Comparison of ENCODE assay signal across 20 cellular contexts in the genomic region with DNA sequence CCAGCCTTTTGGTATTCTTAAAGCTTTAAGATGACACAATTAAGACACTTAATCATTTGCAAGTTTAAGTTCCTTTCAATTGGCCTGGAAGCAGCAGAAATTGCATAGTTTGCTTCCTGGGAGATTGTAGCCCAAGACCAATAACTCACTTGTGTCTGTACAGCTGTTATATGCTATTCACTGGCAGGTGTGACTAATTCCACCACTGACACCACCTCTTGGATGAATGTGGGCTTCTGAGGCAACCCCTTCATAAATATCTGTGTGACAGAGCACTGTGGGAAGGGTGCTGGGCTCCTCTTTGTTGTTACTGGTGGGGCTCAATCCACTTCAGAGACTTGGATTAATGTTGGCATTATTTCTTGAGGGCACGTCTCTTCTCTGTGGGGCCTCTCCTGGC.
DNase-seq lines count a peak whose midpoint lies in the region; ATAC-seq and TF ChIP-seq lines count a peak whose summit lies in the region.
"Had no signal": no experiment of that assay in that cellular context is flagged by ENCODE, and none has a peak within 500 bp of the region (broad histone marks: within the 10 kb centered on the region; RNA-seq: fewer than 3 reads in every experiment).

No MANE protein-coding gene starts in this region.

- no peak for TF ChIP-seq CTCF in astrocyte of the spinal cord (IDR thresholded peaks at IDR 0.05; ENCODE audit: low read depth, low read length)

- in situ Hi-C loops in astrocyte of the spinal cord (cut with HindIII; ENCODE audit: low sequenced_read_pairs) = no loop called here

- DNase-seq in A172 (ENCODE audit: low spot score) (peak; percentile 28), astrocyte of the spinal cord (ENCODE audit: low read depth, low spot score) (peak; percentile 19), glomerular visceral epithelial cell (ENCODE audit: extremely low spot score) (peak; percentile 21), NCI-H1092 (lab: John Stamatoyannopoulos, UW) (no peak), D341Med (ENCODE audit: low spot score) (no peak)
- DNase-seq in activated CD4-positive, alpha-beta T cell treated with anti-CD3 and anti-CD28 coated beads, Interleukin-2, amount 50 U/mL, for 1 hour = no peak
- DNase-seq: CD4-positive, alpha-beta T cell; EL; HFFc6; IMR-90; NCI-H1092 treated with DMSO at 0.1 percent for 48 hours; NCI-H146; NCI-H2081; NCI-H2171 treated with DMSO at 0.1 percent for 48 hours; NCI-H446 treated with DMSO at 0.1 percent for 48 hours; NCI-H69; Right ventricle myocardium superior had no signal

- H3K4me3 ChIP-seq in astrocyte of the spinal cord (ENCODE audit: low read depth, low read length) = no peak overlapping the region
- H3K4me3 ChIP-seq: SK-N-MC had no signal

- peak; percentile 55 for ATAC-seq in HG02870 (IDR thresholded peaks at IDR 0.05; ENCODE audit: unreplicated experiment)
- ATAC-seq in HG03432 (IDR thresholded peaks at IDR 0.05; ENCODE audit: unreplicated experiment) = no peak

Comparison
In these comparisons a context has a peak if more than half of its experiments do, and no peak if none do; other contexts are left out.
1. DNase-seq: peak in A172 (single experiment), astrocyte of the spinal cord (single experiment) and glomerular visceral epithelial cell (single experiment); none in NCI-H1092 (single experiment), activated CD4-positive, alpha-beta T cell treated with anti-CD3 and anti-CD28 coated beads, Interleukin-2, amount 50 U/mL, for 1 hour (single experiment) and D341Med (single experiment).